In genomic region chr5:7842531-7842930, GRCh38 we compare ENCODE assay signal across 7 cellular contexts. TPM values are rescaled to one million over a fixed set of nuclear protein-coding genes. Genes with fewer than 3 reads are reported as not detected.
"Had no signal": no experiment of that assay in that cellular context is flagged by ENCODE, and none has a peak within 500 bp of the region (broad histone marks: within the 10 kb centered on the region; RNA-seq: fewer than 3 reads in every experiment).

No MANE protein-coding gene starts in this region.

- H3K27ac ChIP-seq: KMS-11 had no signal

- ATAC-seq: GM23338 had no signal

- H3K4me3 ChIP-seq: GM23338 had no signal

- DNase-seq: H9, HCEC 1CT, HFFc6, KBM-7 had no signal

RNA-seq across cellular contexts. Expression of gene CFAP90, which starts 8.4 kb away (rescaled TPM):
- total RNA-seq: HFFc6, HT-29 had no signal
